1 cellular context compared by ENCODE assay signal in genomic region chr12:56498126-56498902, GRCh38.
A peak's percentile ranks its signal among the peaks of the same experiment; 100 is the strongest.
TF ChIP-seq lines count a peak whose summit lies in the region.

No MANE protein-coding gene starts in this region.

TF ChIP-seq in H1, 55 proteins besides CTCF, POLR2A, EP300 and RAD21:
- peak; percentile 75 for TF ChIP-seq E2F6 (IDR thresholded peaks at IDR 0.05)
